Comparison of ENCODE assay signal across 1 cellular context in genomic region chr17:76241776-76242175, GRCh38.
TF ChIP-seq lines count a peak whose summit lies in the region.

No MANE protein-coding gene starts in this region.

TF ChIP-seq in H1, 55 proteins besides CTCF, POLR2A, EP300 and RAD21 (continued from another document):
- TF ChIP-seq EGR1 (IDR thresholded peaks at IDR 0.05; ENCODE audit: borderline replicate concordance, low read depth, low read length) (no peak), POLR2AphosphoS5 (IDR thresholded peaks at IDR 0.05; ENCODE audit: low read depth, low read length) (no peak)
- TF ChIP-seq, protein P1, sequence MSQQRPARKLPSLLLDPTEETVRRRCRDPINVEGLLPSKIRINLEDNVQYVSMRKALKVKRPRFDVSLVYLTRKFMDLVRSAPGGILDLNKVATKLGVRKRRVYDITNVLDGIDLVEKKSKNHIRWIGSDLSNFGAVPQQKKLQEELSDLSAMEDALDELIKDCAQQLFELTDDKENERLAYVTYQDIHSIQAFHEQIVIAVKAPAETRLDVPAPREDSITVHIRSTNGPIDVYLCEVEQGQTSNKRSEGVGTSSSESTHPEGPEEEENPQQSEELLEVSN (IDR thresholded peaks at IDR 0.05) = no peak
